ENCODE assay signal across 8 cellular contexts in genomic region chr11:78350101-78350645, GRCh38.
A peak's percentile ranks its signal among the peaks of the same experiment; 100 is the strongest.
DNase-seq lines count a peak whose midpoint lies in the region; ATAC-seq and TF ChIP-seq lines count a peak whose summit lies in the region.

No MANE protein-coding gene starts in this region.

- H3K9ac ChIP-seq in iPS-15b (ENCODE audit: low read depth, low read length), result peak overlapping the region; percentile 16

- peaks cover 41% of the 10 kb centered on the region for H3K4me1 Mint-ChIP-seq in activated naive CD4-positive, alpha-beta T cell treated with anti-CD3 and anti-CD28 coated beads, Interleukin-2, amount 10 ng/mL, durations not matched to agents 7 days and 5 days
- peaks cover 11% of the 10 kb centered on the region for H3K4me1 Mint-ChIP-seq in activated CD8-positive, alpha-beta T cell treated with anti-CD3 and anti-CD28 coated beads for 36 hours (ENCODE audit: low read depth)

- H3K36me3 ChIP-seq in iPS-15b (ENCODE audit: control insufficient read depth, insufficient read depth, low read length), result no peaks in the 10 kb centered on the region

- peaks cover 11% of the 10 kb centered on the region for H3K36me3 Mint-ChIP-seq in activated naive CD4-positive, alpha-beta T cell treated with anti-CD3 and anti-CD28 coated beads, Interleukin-2, amount 10 ng/mL, durations not matched to agents 7 days and 5 days
- no peaks in the 10 kb centered on the region for H3K36me3 Mint-ChIP-seq in activated CD8-positive, alpha-beta T cell treated with anti-CD3 and anti-CD28 coated beads for 36 hours (ENCODE audit: low read depth)

- H3K27ac Mint-ChIP-seq in activated naive CD4-positive, alpha-beta T cell treated with anti-CD3 and anti-CD28 coated beads, Interleukin-2, amount 10 ng/mL, durations not matched to agents 7 days and 5 days, result peak overlapping the region; percentile 88
- H3K27ac Mint-ChIP-seq in activated CD8-positive, alpha-beta T cell treated with anti-CD3 and anti-CD28 coated beads for 36 hours, result peak overlapping the region; percentile 16

- intact Hi-C loops in activated CD8-positive, alpha-beta T cell treated with anti-CD3 and anti-CD28 coated beads for 36 hours (cut with micrococcal nuclease), result no loop called here
- intact Hi-C loops in posterior vena cava (cut with DNase I), result no loop called here

- CTCF ChIA-PET in activated naive CD4-positive, alpha-beta T cell treated with anti-CD3 and anti-CD28 coated beads, Interleukin-2, amount 10 ng/mL, durations not matched to agents 7 days and 5 days (lab: Charles Lee), result interaction anchor here (1.0 to 1.6 kb wide), 2 partner anchors 10 to 122 kb away, joined by 4 read pairs; no protein-coding TSS in a partner anchor
- CTCF ChIA-PET in activated CD8-positive, alpha-beta T cell treated with anti-CD3 and anti-CD28 coated beads for 36 hours (lab: Charles Lee), result no interaction called here

- POLR2A ChIA-PET in activated CD8-positive, alpha-beta T cell treated with anti-CD3 and anti-CD28 coated beads for 36 hours (lab: Charles Lee), result no interaction called here

- no peaks in the 10 kb centered on the region for H3K27me3 Mint-ChIP-seq in activated naive CD4-positive, alpha-beta T cell treated with anti-CD3 and anti-CD28 coated beads, Interleukin-2, amount 10 ng/mL, durations not matched to agents 7 days and 5 days
- peaks cover 7% of the 10 kb centered on the region for H3K27me3 Mint-ChIP-seq in activated CD8-positive, alpha-beta T cell treated with anti-CD3 and anti-CD28 coated beads for 36 hours

- peak overlapping the region in 20 of 21 experiments; percentile 54 to 90 (median 75) for H3K27ac ChIP-seq in skin epidermis

- no peak for ATAC-seq in activated CD8-positive, alpha-beta T cell treated with anti-CD3 and anti-CD28 coated beads for 36 hours
- ATAC-seq in HG03457 (IDR thresholded peaks at IDR 0.05; ENCODE audit: unreplicated experiment), result no peak

- H3K4me1 ChIP-seq in iPS-15b (ENCODE audit: control insufficient read depth, insufficient read depth, low read length), result peaks cover 6% of the 10 kb centered on the region

- no peaks in the 10 kb centered on the region for H3K27me3 ChIP-seq in iPS-15b (ENCODE audit: control insufficient read depth, insufficient read depth, low read length)

- no peak for DNase-seq in activated naive CD4-positive, alpha-beta T cell treated with anti-CD3 and anti-CD28 coated beads, Interleukin-2, amount 10 ng/mL, durations not matched to agents 7 days and 5 days
- no peak for DNase-seq in activated naive CD4-positive, alpha-beta T cell treated with anti-CD3 and anti-CD28 coated beads, Interleukin-2, amount 50 U/mL, for 16 hours
- DNase-seq in activated CD8-positive, alpha-beta T cell treated with anti-CD3 and anti-CD28 coated beads for 36 hours, result no peak
- DNase-seq in posterior vena cava (ENCODE audit: low spot score) (no peak), GOT3 (lab: John Stamatoyannopoulos, UW) (no peak)

- TF ChIP-seq CTCF in activated CD8-positive, alpha-beta T cell treated with anti-CD3 and anti-CD28 coated beads for 36 hours (IDR thresholded peaks at IDR 0.05), result no peak

- no peaks in the 10 kb centered on the region for H3K9me3 Mint-ChIP-seq in activated naive CD4-positive, alpha-beta T cell treated with anti-CD3 and anti-CD28 coated beads, Interleukin-2, amount 10 ng/mL, durations not matched to agents 7 days and 5 days
- no peaks in the 10 kb centered on the region for H3K9me3 Mint-ChIP-seq in activated CD8-positive, alpha-beta T cell treated with anti-CD3 and anti-CD28 coated beads for 36 hours

- H3K9me3 ChIP-seq in iPS-15b (ENCODE audit: control insufficient read depth, insufficient read depth, low read length), result no peaks in the 10 kb centered on the region

- no peak overlapping the region for H3K4me3 ChIP-seq in iPS-15b (ENCODE audit: low read depth, low read length)
- H3K4me3 ChIP-seq in skin epidermis, result no peak overlapping the region

- peak overlapping the region; percentile 53 for H3K4me3 Mint-ChIP-seq in activated naive CD4-positive, alpha-beta T cell treated with anti-CD3 and anti-CD28 coated beads, Interleukin-2, amount 10 ng/mL, durations not matched to agents 7 days and 5 days
- no peak overlapping the region for H3K4me3 Mint-ChIP-seq in activated CD8-positive, alpha-beta T cell treated with anti-CD3 and anti-CD28 coated beads for 36 hours
